ENCODE assay signal across 8 cellular contexts in genomic region chr6:13813621-13814175, GRCh38. TPM values are rescaled to one million over a fixed set of nuclear protein-coding genes. Genes with fewer than 3 reads are reported as not detected.
DNase-seq lines count a peak whose midpoint lies in the region; TF ChIP-seq lines count a peak whose summit lies in the region.

No MANE protein-coding gene starts in this region.

- H3K36me3 ChIP-seq in Loucy (ENCODE audit: insufficient read depth, low read length) = no peaks in the 10 kb centered on the region
- no peaks in the 10 kb centered on the region for H3K36me3 ChIP-seq in smooth muscle cell (ENCODE audit: low read depth)

- H3K4me3 ChIP-seq in Loucy (ENCODE audit: low read length, poor library complexity, severe bottlenecking) = peak overlapping the region; percentile 82
- H3K4me3 ChIP-seq in smooth muscle cell = peak overlapping the region; percentile 96

- H3K27ac ChIP-seq in smooth muscle cell (ENCODE audit: low read depth) = peak overlapping the region; percentile 76

- no peaks in the 10 kb centered on the region for H3K9me2 ChIP-seq in Loucy (replicated peaks; ENCODE audit: low read depth, low read length)

- H3K9me3 ChIP-seq in Loucy (ENCODE audit: insufficient read depth, low read depth, low read length) (no peaks in the 10 kb centered on the region), smooth muscle cell (replicated peaks; ENCODE audit: low read depth) (no peaks in the 10 kb centered on the region)

- H3F3A ChIP-seq in Loucy (ENCODE audit: low read depth) = peaks cover 6% of the 10 kb centered on the region; the same call in 1 of the 2 replicates
- peaks cover 3% of the 10 kb centered on the region for H3F3A ChIP-seq in smooth muscle cell (ENCODE audit: low read depth)

- H3K4me2 ChIP-seq in Loucy (ENCODE audit: low read depth, low read length, poor library complexity, severe bottlenecking) (peak overlapping the region; percentile 76), smooth muscle cell (peak overlapping the region; percentile 94)

- peak; percentile 31 for DNase-seq in stimulated activated CD4-positive, alpha-beta T cell treated with anti-CD3 and anti-CD28 coated beads, Interleukin-4, amount 100 ng/mL, for 1 hour
- no peak for DNase-seq in stimulated activated CD4-positive, alpha-beta T cell treated with anti-CD3 and anti-CD28 coated beads, Interleukin-1b, Interleukin-23, amount 100 ng/mL, for 48 hours
- DNase-seq in HCEC 1CT = peak; percentile 53
- peak; percentile 81 for DNase-seq in SK-N-DZ (ENCODE audit: low spot score)
- peak; percentile 70 for DNase-seq in cerebellar cortex (ENCODE audit: low spot score)
- DNase-seq in islet precursor cell = peak; percentile 96
- peak; percentile 61 for DNase-seq in smooth muscle cell (lab: John Stamatoyannopoulos, UW; ENCODE audit: unreplicated experiment)

- WGBS in smooth muscle cell (ENCODE audit: low lambda C conversion rate) = under 1% methylated on average over 31 of the region's 56 CpGs

- peak overlapping the region; percentile 96 for H2AFZ ChIP-seq in Loucy (ENCODE audit: low read length)
- peak overlapping the region; percentile 94 for H2AFZ ChIP-seq in smooth muscle cell (ENCODE audit: low read depth)

- H3K4me1 ChIP-seq in Loucy (ENCODE audit: insufficient read depth, low read length, poor library complexity, severe bottlenecking) = peaks cover 32% of the 10 kb centered on the region
- peaks cover 13% of the 10 kb centered on the region for H3K4me1 ChIP-seq in smooth muscle cell (ENCODE audit: low read depth)

- peak overlapping the region; percentile 87 for H3K9ac ChIP-seq in Loucy (ENCODE audit: low read depth, low read length, poor library complexity, severe bottlenecking)
- peak overlapping the region; percentile 79 for H3K9ac ChIP-seq in smooth muscle cell (ENCODE audit: low read depth)

- H3K79me2 ChIP-seq in Loucy (ENCODE audit: insufficient read depth, low read length) = peaks cover 35% of the 10 kb centered on the region
- H3K79me2 ChIP-seq in smooth muscle cell (ENCODE audit: low read depth) = peaks cover 30% of the 10 kb centered on the region

- H4K20me1 ChIP-seq in Loucy (ENCODE audit: insufficient read depth, low read length, poor library complexity, severe bottlenecking) (peaks cover 14% of the 10 kb centered on the region), smooth muscle cell (ENCODE audit: low read depth) (peaks cover 41% of the 10 kb centered on the region)

- TF ChIP-seq CTCF in Loucy (conservative IDR thresholded peaks at IDR 0.05; ENCODE audit: low read length) (no peak), smooth muscle cell (IDR thresholded peaks at IDR 0.05; ENCODE audit: borderline replicate concordance, insufficient read depth, poor library complexity, severe bottlenecking) (no peak)

- H3K27me3 ChIP-seq in Loucy (ENCODE audit: insufficient read depth, low read length, poor library complexity, severe bottlenecking) = no peaks in the 10 kb centered on the region
- H3K27me3 ChIP-seq in smooth muscle cell (ENCODE audit: low read depth) = no peaks in the 10 kb centered on the region

RNA-seq across cellular contexts. Expression of gene MCUR1, which starts 0.7 kb away (rescaled TPM):
- 23.1 and 24.5 TPM in 2 replicates for polyA plus RNA-seq in SK-N-DZ (2014; cell fraction: cytosol; rRNA removed)
- 10.2 and 13.2 TPM in 2 replicates for polyA plus RNA-seq in SK-N-DZ (2014; cell fraction: nucleus; rRNA removed)
- 11.3 and 12.9 TPM in 2 replicates for total RNA-seq in smooth muscle cell
- 23.4 and 25.5 TPM in 2 replicates for polyA plus RNA-seq in smooth muscle cell
